ENCODE assay signal across 19 cellular contexts in genomic region chr2:60508307-60508706, GRCh38. TPM values are rescaled to one million over a fixed set of nuclear protein-coding genes. Genes with fewer than 3 reads are reported as not detected.
DNase-seq lines count a peak whose midpoint lies in the region; ATAC-seq and TF ChIP-seq lines count a peak whose summit lies in the region.
"Had no signal": no experiment of that assay in that cellular context is flagged by ENCODE, and none has a peak within 500 bp of the region (broad histone marks: within the 10 kb centered on the region; RNA-seq: fewer than 3 reads in every experiment).

No MANE protein-coding gene starts in this region.

- no peaks in the 10 kb centered on the region for H3K9me3 Mint-ChIP-seq in GM23338
- no peaks in the 10 kb centered on the region for H3K9me3 Mint-ChIP-seq in WTC11
- H3K9me3 Mint-ChIP-seq in stimulated activated memory B cell treated with anti-CD40 and anti-IgM and Interleukin-4, amounts not matched to agents 10 μg/mL and 1 μg/mL and 100 μg/mL, for 72 hours = no peaks in the 10 kb centered on the region
- no peaks in the 10 kb centered on the region for H3K9me3 Mint-ChIP-seq in activated T-cell treated with anti-CD3 and anti-CD28 coated beads, Interleukin-2, amount 50 U/mL, for 72 hours
- H3K9me3 Mint-ChIP-seq: T-cell had no signal

- H3F3A ChIP-seq in GM23338 (replicated peaks; ENCODE audit: low read depth) = peaks cover 5% of the 10 kb centered on the region; the same call in 1 of the 2 replicates

- CTCF ChIA-PET in WTC11 (lab: Charles Lee) = interaction anchor here (0.8 to 2.5 kb wide), 4 partner anchors 11 to 69 kb away, joined by 3 to 20 read pairs (median 6); no protein-coding TSS in a partner anchor

- H3K9me3 ChIP-seq in mesodermal cell (ENCODE audit: control insufficient read depth, low read length) = no peaks in the 10 kb centered on the region
- no peaks in the 10 kb centered on the region for H3K9me3 ChIP-seq in gastrocnemius medialis
- H3K9me3 ChIP-seq: ascending aorta had no signal

- whole genome bisulfite sequencing in mesodermal cell (ENCODE audit: insufficient coverage in 2 of 2), 2 experiments = 78 to 80% methylated on average over 6 of the region's 6 CpGs

- no peaks in the 10 kb centered on the region for H3K9me2 ChIP-seq in GM23338 (ENCODE audit: insufficient read depth)

- 0 out of 3 replicates have a peak overlapping the region, but pooled peaks have one; percentile 2 for H3K4me3 Mint-ChIP-seq in GM23338
- no peak overlapping the region for H3K4me3 Mint-ChIP-seq in WTC11
- H3K4me3 Mint-ChIP-seq in stimulated activated memory B cell treated with anti-CD40 and anti-IgM and Interleukin-4, amounts not matched to agents 10 μg/mL and 1 μg/mL and 100 μg/mL, for 72 hours = peak overlapping the region; percentile 11
- no peak overlapping the region for H3K4me3 Mint-ChIP-seq in activated T-cell treated with anti-CD3 and anti-CD28 coated beads, Interleukin-2, amount 50 U/mL, for 72 hours
- H3K4me3 Mint-ChIP-seq: T-cell had no signal

- peaks cover 91% of the 10 kb centered on the region for H3K4me1 Mint-ChIP-seq in GM23338
- peaks cover 93% of the 10 kb centered on the region for H3K4me1 Mint-ChIP-seq in WTC11
- H3K4me1 Mint-ChIP-seq in stimulated activated memory B cell treated with anti-CD40 and anti-IgM and Interleukin-4, amounts not matched to agents 10 μg/mL and 1 μg/mL and 100 μg/mL, for 72 hours = peaks cover 99% of the 10 kb centered on the region
- peaks cover 16% of the 10 kb centered on the region for H3K4me1 Mint-ChIP-seq in activated T-cell treated with anti-CD3 and anti-CD28 coated beads, Interleukin-2, amount 50 U/mL, for 72 hours (ENCODE audit: low read depth)

- TF ChIP-seq POLR2A in gastrocnemius medialis (IDR thresholded peaks at IDR 0.05) = no peak

- H3K36me3 ChIP-seq in GM23338 (ENCODE audit: insufficient read depth) = no peaks in the 10 kb centered on the region
- H3K36me3 ChIP-seq in mesodermal cell (ENCODE audit: control insufficient read depth, insufficient read depth, low read length) = no peaks in the 10 kb centered on the region
- H3K36me3 ChIP-seq in gastrocnemius medialis = no peaks in the 10 kb centered on the region
- H3K36me3 ChIP-seq: ascending aorta had no signal

- intact Hi-C loops in gastrocnemius medialis (cut with DNase I; ENCODE audit: low total_unique reads) = no loop called here

- in situ Hi-C loops in gastrocnemius medialis (cut with MboI; ENCODE audit: low sequenced_read_pairs in 4 of 4) = no loop called here

- H2AFZ ChIP-seq in GM23338 = no peak overlapping the region

- H3K27ac ChIP-seq in GM23338 (ENCODE audit: low read depth) = peak overlapping the region; percentile 91
- H3K27ac ChIP-seq in mesodermal cell (ENCODE audit: low read depth, low read length, severe bottlenecking) = peak overlapping the region; percentile 48
- H3K27ac ChIP-seq in gastrocnemius medialis = no peak overlapping the region
- H3K27ac ChIP-seq: ascending aorta had no signal

- peak overlapping the region; percentile 65 for H3K4me2 ChIP-seq in GM23338

- H3K79me2 ChIP-seq in GM23338 (replicated peaks; ENCODE audit: insufficient read depth) = peaks cover 97% of the 10 kb centered on the region

- POLR2A ChIA-PET in WTC11 (lab: Charles Lee) = interaction anchor here (1.4 to 1.6 kb wide), 2 partner anchors 31 to 42 kb away, joined by 3 to 5 read pairs; no protein-coding TSS in a partner anchor

- ATAC-seq in GM23338 (no peak; the same call in 2 of the 3 replicates), WTC11 (no peak), gastrocnemius medialis (no peak)
- no peak for ATAC-seq in stimulated activated memory B cell treated with anti-CD40 and anti-IgM and Interleukin-4, amounts not matched to agents 10 μg/mL and 1 μg/mL and 100 μg/mL, for 72 hours
- ATAC-seq in activated T-cell treated with anti-CD3 and anti-CD28 coated beads, Interleukin-2, amount 50 U/mL, for 72 hours (replicated peaks in 1 of 2) = no peak
- ATAC-seq: right cardiac atrium, T-cell had no signal

- H3K36me3 Mint-ChIP-seq in GM23338 (ENCODE audit: low read depth) = peaks cover 10% of the 10 kb centered on the region
- H3K36me3 Mint-ChIP-seq in WTC11 = no peaks in the 10 kb centered on the region
- peaks cover 39% of the 10 kb centered on the region for H3K36me3 Mint-ChIP-seq in stimulated activated memory B cell treated with anti-CD40 and anti-IgM and Interleukin-4, amounts not matched to agents 10 μg/mL and 1 μg/mL and 100 μg/mL, for 72 hours
- no peaks in the 10 kb centered on the region for H3K36me3 Mint-ChIP-seq in activated T-cell treated with anti-CD3 and anti-CD28 coated beads, Interleukin-2, amount 50 U/mL, for 72 hours (ENCODE audit: insufficient read depth in 2 of 2)
- H3K36me3 Mint-ChIP-seq: T-cell had no signal

- H3K27ac Mint-ChIP-seq in GM23338 (peak overlapping the region; percentile 84), WTC11 (peak overlapping the region; percentile 26)
- H3K27ac Mint-ChIP-seq in stimulated activated memory B cell treated with anti-CD40 and anti-IgM and Interleukin-4, amounts not matched to agents 10 μg/mL and 1 μg/mL and 100 μg/mL, for 72 hours = peak overlapping the region; percentile 88
- no peak overlapping the region for H3K27ac Mint-ChIP-seq in activated T-cell treated with anti-CD3 and anti-CD28 coated beads, Interleukin-2, amount 50 U/mL, for 72 hours
- H3K27ac Mint-ChIP-seq: T-cell had no signal

- TF ChIP-seq CTCF in GM23338 (conservative IDR thresholded peaks at IDR 0.05; ENCODE audit: low read depth in 2 of 2) = no peak
- TF ChIP-seq CTCF in WTC11 (IDR thresholded peaks at IDR 0.05) = no peak
- TF ChIP-seq CTCF in gastrocnemius medialis (IDR thresholded peaks at IDR 0.05 in 4 of 5, conservative IDR thresholded peaks at IDR 0.05 in 1 of 5) = no peak

- H3K27me3 ChIP-seq in GM23338 (ENCODE audit: insufficient read depth) (no peaks in the 10 kb centered on the region), gastrocnemius medialis (peaks cover 0 to 3% (median 0%) of the 10 kb centered on the region in 3 donors)
- H3K27me3 ChIP-seq: ascending aorta had no signal

- H3K4me3 ChIP-seq in GM23338 (0 out of 2 replicates have a peak overlapping the region, but pooled peaks have one; percentile 29), mesodermal cell (ENCODE audit: extremely low read depth, insufficient read depth, low read length, poor library complexity, severe bottlenecking) (no peak overlapping the region), gastrocnemius medialis (no peak overlapping the region)
- H3K4me3 ChIP-seq: ascending aorta, lung had no signal

- peaks cover 83% of the 10 kb centered on the region for H3K4me1 ChIP-seq in GM23338 (ENCODE audit: insufficient read depth)
- H3K4me1 ChIP-seq in mesodermal cell (ENCODE audit: control insufficient read depth, insufficient read depth, low read length, poor library complexity, severe bottlenecking) = peaks cover 11% of the 10 kb centered on the region
- H3K4me1 ChIP-seq in gastrocnemius medialis = no peaks in the 10 kb centered on the region
- H3K4me1 ChIP-seq: ascending aorta had no signal

- H3K27me3 Mint-ChIP-seq in GM23338 (ENCODE audit: insufficient read depth, low read depth, poor library complexity) (peaks cover 4% of the 10 kb centered on the region), WTC11 (ENCODE audit: low read depth) (no peaks in the 10 kb centered on the region)
- H3K27me3 Mint-ChIP-seq in stimulated activated memory B cell treated with anti-CD40 and anti-IgM and Interleukin-4, amounts not matched to agents 10 μg/mL and 1 μg/mL and 100 μg/mL, for 72 hours = no peaks in the 10 kb centered on the region
- H3K27me3 Mint-ChIP-seq in activated T-cell treated with anti-CD3 and anti-CD28 coated beads, Interleukin-2, amount 50 U/mL, for 72 hours (ENCODE audit: low read depth) = peaks cover 61% of the 10 kb centered on the region

- peaks cover 73% of the 10 kb centered on the region for H4K20me1 ChIP-seq in GM23338 (replicated peaks; ENCODE audit: insufficient read depth)

- DNase-seq in GM23338 (ENCODE audit: low spot score) (no peak), WTC11 (ENCODE audit: low spot score) (no peak), gastrocnemius medialis (no peak), occipital lobe (lab: John Stamatoyannopoulos, UW) (no peak), NCI-H146 treated with DMSO at 0.1 percent for 48 hours (lab: John Stamatoyannopoulos, UW; ENCODE audit: unreplicated experiment) (no peak)
- no peak for DNase-seq in activated T-cell treated with anti-CD3 and anti-CD28 coated beads, Interleukin-2, amount 50 U/mL, for 72 hours
- DNase-seq: activated CD4-positive, alpha-beta T cell treated with anti-CD3 and anti-CD28 coated beads, Interleukin-2, amount 50 U/mL, for 48 hours; activated naive CD4-positive, alpha-beta T cell treated with Interleukin-2 at 50 U/mL for 16 hours; activated T-cell treated with anti-CD3 and anti-CD28 coated beads for 4 hours; NCI-H1436; NCI-H2171; right cardiac atrium; SHP77 treated with DMSO at 0.1 percent for 48 hours; T-cell; trophoblast cell had no signal

TF ChIP-seq in GM23338, 12 proteins besides CTCF, POLR2A, EP300 and RAD21 (continues in another document):
- no peak for TF ChIP-seq ETS1 (IDR thresholded peaks at IDR 0.05)

TF ChIP-seq in WTC11, 78 proteins besides CTCF, POLR2A, EP300 and RAD21 (continues in another document):
- TF ChIP-seq ZNF232 (CRISPR knock-in tag; IDR thresholded peaks at IDR 0.05) (no peak), GABPB1 (CRISPR knock-in tag; IDR thresholded peaks at IDR 0.05) (no peak), SMAD3 (CRISPR knock-in tag; IDR thresholded peaks at IDR 0.05; ENCODE audit: borderline replicate concordance) (no peak), FOXP4 (CRISPR knock-in tag; IDR thresholded peaks at IDR 0.05) (no peak)

RNA-seq across cellular contexts. Expression of gene BCL11A, which starts 45.1 kb away (rescaled TPM):
- total RNA-seq in GM23338 (2014; rRNA removed; shearing (Covaris generic)) = 49.2 and 57.5 TPM in 2 replicates
- polyA plus RNA-seq in GM23338 (2016; fragmentation: Nextera tagmentation; extraction: Ambion mirVana) = 72.5 and 77.6 TPM in 2 replicates
- 45.0 to 53.2 TPM (median 46.8 TPM) in 3 replicates for total RNA-seq in WTC11 (2021)
- polyA plus RNA-seq in mesodermal cell (2013, experiment 1 of 2) = 11.3 TPM
- polyA plus RNA-seq in mesodermal cell (2013, experiment 2 of 2) = 11.6 TPM
- 1 to 10 TPM in 1 of 2 donors, under 1 TPM in 1; 1.00 to 1.2 TPM for total RNA-seq in activated T-cell treated with anti-CD3 and anti-CD28 coated beads, Interleukin-2, amount 50 U/mL, for 72 hours
- 1 to 10 TPM in 1 of 4 donors, under 1 TPM in 2, not detected in 1; 0.04 to 1.0 (median 0.07) TPM for total RNA-seq in gastrocnemius medialis
- total RNA-seq in occipital lobe = 128 TPM

Comparison
In these comparisons a context has a peak if more than half of its experiments do, and no peak if none do; other contexts are left out.
1. H3K27ac ChIP-seq: peak in GM23338 (single experiment) and mesodermal cell (single experiment); none in gastrocnemius medialis (0 of 4).
2. H3K4me3 Mint-ChIP-seq: peak in GM23338 (single experiment) and stimulated activated memory B cell treated with anti-CD40 and anti-IgM and Interleukin-4, amounts not matched to agents 10 μg/mL and 1 μg/mL and 100 μg/mL, for 72 hours (single experiment); none in WTC11 (single experiment) and activated T-cell treated with anti-CD3 and anti-CD28 coated beads, Interleukin-2, amount 50 U/mL, for 72 hours (0 of 2).
3. RNA of gene BCL11A, which starts 45.1 kb away (total RNA-seq): 128 TPM in occipital lobe (single experiment), 49.2 to 57.5 TPM in GM23338 and 45.0 to 53.2 TPM in WTC11; 1.00 to 1.2 TPM in activated T-cell treated with anti-CD3 and anti-CD28 coated beads, Interleukin-2, amount 50 U/mL, for 72 hours and 0.04 to 1.0 TPM in gastrocnemius medialis; every median in the first group is over 10 times any median in the second.